Comparison of ENCODE assay signal across 1 cellular context in the genomic region with DNA sequence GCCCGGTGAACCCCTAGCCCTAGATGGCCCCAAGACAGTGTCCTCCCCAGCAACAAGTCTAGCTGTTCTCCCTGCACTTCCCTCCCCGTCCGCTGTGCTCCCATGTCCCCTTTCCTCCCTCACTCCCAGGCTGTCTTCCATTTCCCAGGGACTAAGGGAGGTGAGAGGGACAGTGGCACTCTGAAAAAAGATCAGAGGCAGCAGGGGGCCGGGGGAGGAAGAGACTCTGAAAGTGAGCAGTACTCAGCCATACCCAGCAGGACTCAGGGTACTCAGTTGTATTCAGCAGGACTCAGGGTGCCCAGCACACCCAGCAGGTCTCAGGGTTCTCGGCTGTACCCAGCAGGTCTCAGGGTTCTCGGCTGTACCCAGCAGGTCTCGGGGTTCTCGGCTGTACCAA.
TF ChIP-seq lines count a peak whose summit lies in the region.

No MANE protein-coding gene starts in this region.

TF ChIP-seq in IMR-90, 13 proteins besides CTCF, POLR2A, EP300 and RAD21:
- TF ChIP-seq CHD1 (IDR thresholded peaks at IDR 0.05; ENCODE audit: low read depth, low read length) (no peak), SMC3 (IDR thresholded peaks at IDR 0.05; ENCODE audit: low read depth, low read length) (no peak), FOS (IDR thresholded peaks at IDR 0.05; ENCODE audit: low read depth, low read length) (no peak), RFX5 (IDR thresholded peaks at IDR 0.05; ENCODE audit: low read depth, low read length) (no peak), NFE2L2 (IDR thresholded peaks at IDR 0.05; ENCODE audit: low read depth, low read length) (no peak), BHLHE40 (IDR thresholded peaks at IDR 0.05; ENCODE audit: low read depth, low read length) (no peak), MAFK (IDR thresholded peaks at IDR 0.05; ENCODE audit: low read depth, low read length) (no peak), CEBPB (IDR thresholded peaks at IDR 0.05; ENCODE audit: low read depth, low read length) (no peak), MAZ (IDR thresholded peaks at IDR 0.05; ENCODE audit: borderline replicate concordance, low read depth, low read length) (no peak), RCOR1 (IDR thresholded peaks at IDR 0.05; ENCODE audit: insufficient replicate concordance, low read length) (no peak), MXI1 (IDR thresholded peaks at IDR 0.05; ENCODE audit: borderline replicate concordance, low read depth, low read length) (no peak)
- TF ChIP-seq, protein P1, sequence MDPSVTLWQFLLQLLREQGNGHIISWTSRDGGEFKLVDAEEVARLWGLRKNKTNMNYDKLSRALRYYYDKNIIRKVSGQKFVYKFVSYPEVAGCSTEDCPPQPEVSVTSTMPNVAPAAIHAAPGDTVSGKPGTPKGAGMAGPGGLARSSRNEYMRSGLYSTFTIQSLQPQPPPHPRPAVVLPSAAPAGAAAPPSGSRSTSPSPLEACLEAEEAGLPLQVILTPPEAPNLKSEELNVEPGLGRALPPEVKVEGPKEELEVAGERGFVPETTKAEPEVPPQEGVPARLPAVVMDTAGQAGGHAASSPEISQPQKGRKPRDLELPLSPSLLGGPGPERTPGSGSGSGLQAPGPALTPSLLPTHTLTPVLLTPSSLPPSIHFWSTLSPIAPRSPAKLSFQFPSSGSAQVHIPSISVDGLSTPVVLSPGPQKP (IDR thresholded peaks at IDR 0.05; ENCODE audit: borderline replicate concordance, low read depth, low read length) = no peak
- TF ChIP-seq, protein P2, sequence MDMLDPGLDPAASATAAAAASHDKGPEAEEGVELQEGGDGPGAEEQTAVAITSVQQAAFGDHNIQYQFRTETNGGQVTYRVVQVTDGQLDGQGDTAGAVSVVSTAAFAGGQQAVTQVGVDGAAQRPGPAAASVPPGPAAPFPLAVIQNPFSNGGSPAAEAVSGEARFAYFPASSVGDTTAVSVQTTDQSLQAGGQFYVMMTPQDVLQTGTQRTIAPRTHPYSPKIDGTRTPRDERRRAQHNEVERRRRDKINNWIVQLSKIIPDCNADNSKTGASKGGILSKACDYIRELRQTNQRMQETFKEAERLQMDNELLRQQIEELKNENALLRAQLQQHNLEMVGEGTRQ (IDR thresholded peaks at IDR 0.05; ENCODE audit: low read depth, low read length) = no peak
TF ChIP-seq in IMR-90: peak in this region for 0.
